Comparison of ENCODE assay signal across 24 cellular contexts in the genomic region with DNA sequence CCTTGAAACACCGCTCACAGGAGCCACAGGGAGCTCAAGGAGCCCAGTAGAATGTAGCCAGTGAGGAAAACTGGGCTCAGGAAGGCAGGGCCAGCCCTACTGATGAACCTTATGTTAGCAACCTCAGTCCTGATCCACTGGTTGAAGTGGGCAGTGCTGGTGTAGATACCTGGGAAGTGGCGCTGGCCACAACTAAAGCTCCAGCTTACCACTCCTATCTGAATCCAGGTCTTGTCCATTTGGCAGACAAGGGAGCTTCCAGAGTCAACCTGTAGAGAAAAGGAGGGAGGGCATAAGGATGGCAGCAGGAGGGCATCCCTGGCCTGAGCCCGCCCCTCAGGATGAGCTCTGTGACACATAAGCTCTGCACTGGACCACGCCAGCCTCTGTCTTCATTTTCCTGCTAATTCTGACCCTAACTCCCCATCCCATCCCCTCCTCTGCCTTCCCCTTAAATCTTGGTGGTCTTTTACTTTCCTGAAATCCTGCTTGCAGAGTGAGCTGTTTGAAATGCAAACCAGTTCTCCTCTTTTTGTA. TPM values are rescaled to one million over a fixed set of nuclear protein-coding genes. Genes with fewer than 3 reads are reported as not detected.
"Had no signal": no experiment of that assay in that cellular context is flagged by ENCODE, and none has a peak within 500 bp of the region (broad histone marks: within the 10 kb centered on the region; RNA-seq: fewer than 3 reads in every experiment).

No MANE protein-coding gene starts in this region.

- H3K4me1 ChIP-seq: adrenal gland, ascending aorta, esophagus squamous epithelium, gastrocnemius medialis, parathyroid adenoma had no signal

- H3K36me3 Mint-ChIP-seq: activated naive CD4-positive, alpha-beta T cell treated with anti-CD3 and anti-CD28 coated beads, Interleukin-2, amount 50 U/mL, for 72 hours; natural killer cell; stimulated activated naive B cell treated with anti-CD40 and anti-IgM and Interleukin-4, amounts not matched to agents 10 μg/mL and 1 μg/mL and 100 μg/mL, for 72 hours had no signal

- H3K27ac Mint-ChIP-seq: activated CD8-positive, alpha-beta T cell treated with anti-CD3 and anti-CD28 coated beads for 36 hours; activated naive CD4-positive, alpha-beta T cell treated with anti-CD3 and anti-CD28 coated beads, Interleukin-2, amount 50 U/mL, for 72 hours; activated T-cell treated with anti-CD3 and anti-CD28 coated beads, Interleukin-2, amount 50 U/mL, for 24 hours; activated T-helper 17 cell treated with anti-CD3 and anti-CD28 coated beads, Interleukin-2, amount 50 U/mL, for 72 hours; effector memory CD8-positive, alpha-beta T cell; natural killer cell; stimulated activated naive B cell treated with anti-CD40 and anti-IgM and Interleukin-4, amounts not matched to agents 10 μg/mL and 1 μg/mL and 100 μg/mL, for 72 hours had no signal

- DNase-seq: activated CD4-positive, alpha-beta T cell treated with anti-CD3 and anti-CD28 coated beads for 48 hours; activated CD8-positive, alpha-beta T cell treated with anti-CD3 and anti-CD28 coated beads for 36 hours; activated T-cell treated with anti-CD3 and anti-CD28 coated beads, Interleukin-2, amount 50 U/mL, for 24 hours; brain microvascular endothelial cell; central memory CD4-positive, alpha-beta T cell; effector memory CD8-positive, alpha-beta T cell; esophagus squamous epithelium; gastrocnemius medialis; hippocampal formation; left ventricle myocardium superior; mammary epithelial cell; midbrain; natural killer cell; stimulated activated CD4-positive, alpha-beta T cell treated with anti-CD3 and anti-CD28 coated beads, Interleukin-2, amount 100 ng/mL, for 48 hours; stimulated activated naive B cell treated with anti-CD40 and anti-IgM and Interleukin-4, amounts not matched to agents 10 μg/mL and 1 μg/mL and 100 μg/mL, for 72 hours; T-helper 2 cell had no signal

- H2AFZ ChIP-seq: parathyroid adenoma had no signal

- H3K36me3 ChIP-seq: adrenal gland, ascending aorta, brain microvascular endothelial cell, esophagus squamous epithelium, gastrocnemius medialis, thoracic aorta, upper lobe of left lung had no signal

- H3K9ac ChIP-seq: parathyroid adenoma had no signal

- H3K27ac ChIP-seq: adrenal gland, ascending aorta, brain microvascular endothelial cell, esophagus squamous epithelium, gastrocnemius medialis, parathyroid adenoma, thoracic aorta, upper lobe of left lung had no signal

- H3K9me3 Mint-ChIP-seq: activated naive CD4-positive, alpha-beta T cell treated with anti-CD3 and anti-CD28 coated beads, Interleukin-2, amount 50 U/mL, for 72 hours; activated T-helper 17 cell treated with anti-CD3 and anti-CD28 coated beads, Interleukin-2, amount 50 U/mL, for 72 hours; effector memory CD8-positive, alpha-beta T cell had no signal

- H3K27me3 ChIP-seq: ascending aorta had no signal

- H3K79me2 ChIP-seq: parathyroid adenoma had no signal

- H3K4me3 Mint-ChIP-seq: activated CD8-positive, alpha-beta T cell treated with anti-CD3 and anti-CD28 coated beads for 36 hours; activated T-cell treated with anti-CD3 and anti-CD28 coated beads, Interleukin-2, amount 50 U/mL, for 24 hours; activated T-helper 17 cell treated with anti-CD3 and anti-CD28 coated beads, Interleukin-2, amount 50 U/mL, for 72 hours; effector memory CD8-positive, alpha-beta T cell; natural killer cell; stimulated activated naive B cell treated with anti-CD40 and anti-IgM and Interleukin-4, amounts not matched to agents 10 μg/mL and 1 μg/mL and 100 μg/mL, for 72 hours had no signal

- H3K4me3 ChIP-seq: adrenal gland, ascending aorta, esophagus squamous epithelium, gastrocnemius medialis, thoracic aorta, upper lobe of left lung had no signal

- ATAC-seq: activated CD8-positive, alpha-beta T cell treated with anti-CD3 and anti-CD28 coated beads for 36 hours; activated naive CD4-positive, alpha-beta T cell treated with anti-CD3 and anti-CD28 coated beads, Interleukin-2, amount 50 U/mL, for 72 hours; activated T-helper 17 cell treated with anti-CD3 and anti-CD28 coated beads, Interleukin-2, amount 50 U/mL, for 72 hours; effector memory CD8-positive, alpha-beta T cell; gastrocnemius medialis; left ventricle myocardium superior; natural killer cell; stimulated activated naive B cell treated with anti-CD40 and anti-IgM and Interleukin-4, amounts not matched to agents 10 μg/mL and 1 μg/mL and 100 μg/mL, for 72 hours had no signal

- H3K9me3 ChIP-seq: adrenal gland, ascending aorta, esophagus squamous epithelium, gastrocnemius medialis, thoracic aorta, upper lobe of left lung had no signal

RNA-seq across cellular contexts. Expression of a gene that starts 2.1 kb away (rescaled TPM):
- total RNA-seq: activated CD8-positive, alpha-beta T cell treated with anti-CD3 and anti-CD28 coated beads for 36 hours; activated naive CD4-positive, alpha-beta T cell treated with anti-CD3 and anti-CD28 coated beads, Interleukin-2, amount 50 U/mL, for 72 hours; ascending aorta; dermis microvascular lymphatic vessel endothelial cell; gastrocnemius medialis had no signal
- polyA plus RNA-seq: mammary epithelial cell had no signal

RNA-seq across cellular contexts. Expression of a gene that starts 18.6 kb away (rescaled TPM):
- total RNA-seq: natural killer cell, thoracic aorta had no signal
